ENCODE assay signal across 10 cellular contexts in genomic region chr1:17587693-17588047, GRCh38. TPM values are rescaled to one million over a fixed set of nuclear protein-coding genes. Genes with fewer than 3 reads are reported as not detected.
DNase-seq lines count a peak whose midpoint lies in the region; ATAC-seq and TF ChIP-seq lines count a peak whose summit lies in the region.
"Had no signal": no experiment of that assay in that cellular context is flagged by ENCODE, and none has a peak within 500 bp of the region (broad histone marks: within the 10 kb centered on the region; RNA-seq: fewer than 3 reads in every experiment).

No MANE protein-coding gene starts in this region.

- H3K4me3 ChIP-seq in BJ (ENCODE audit: low read depth, low read length) (no peak overlapping the region), RWPE2 (ENCODE audit: severe bottlenecking) (no peak overlapping the region), fibroblast of villous mesenchyme (ENCODE audit: low read depth, low read length) (no peak overlapping the region), osteoblast (ENCODE audit: insufficient read depth, low read length) (no peak overlapping the region)

- peak overlapping the region; percentile 48 for H3K27ac ChIP-seq in RWPE2 (ENCODE audit: poor library complexity, severe bottlenecking)
- H3K27ac ChIP-seq in osteoblast (ENCODE audit: low read depth, low read length): peak overlapping the region; percentile 80
- H3K27ac ChIP-seq: foreskin keratinocyte had no signal

- CTCF ChIA-PET in BJ (lab: Yijun Ruan, JAX): interaction anchor here (0.6 to 6.7 kb wide), 10 partner anchors 11 to 93 kb away, joined by 3 to 43 read pairs (median 3); no protein-coding TSS in a partner anchor

- H3K27me3 ChIP-seq in BJ (ENCODE audit: control insufficient read depth, insufficient read depth, low read length): no peaks in the 10 kb centered on the region
- no peaks in the 10 kb centered on the region for H3K27me3 ChIP-seq in RWPE2 (ENCODE audit: insufficient read depth, poor library complexity, severe bottlenecking)
- H3K27me3 ChIP-seq in osteoblast (ENCODE audit: insufficient read depth, low read length): no peaks in the 10 kb centered on the region
- H3K27me3 ChIP-seq: foreskin keratinocyte had no signal

- H2AFZ ChIP-seq in osteoblast (ENCODE audit: low read length): no peak overlapping the region

- ATAC-seq in RWPE2 (ENCODE audit: low read depth): peak; percentile 37; the same call in 2 of the 3 replicates

- H3K79me2 ChIP-seq in osteoblast (ENCODE audit: insufficient read depth, low read length): peaks cover 24% of the 10 kb centered on the region

- POLR2A ChIA-PET in BJ (lab: Charles Lee): no interaction called here

- H3K4me2 ChIP-seq in osteoblast (ENCODE audit: insufficient read depth, low read length): peak overlapping the region; percentile 72

- peak; percentile 85 for DNase-seq in BJ (ENCODE audit: low read depth)
- no peak for DNase-seq in RWPE2 (ENCODE audit: low spot score)
- DNase-seq in fibroblast of villous mesenchyme (ENCODE audit: low read depth): peak; percentile 71
- DNase-seq in osteoblast (ENCODE audit: insufficient read length, low spot score, missing footprints): peak; percentile 93
- no peak for DNase-seq in NCI-H1092 treated with DMSO at 0.1 percent for 48 hours (lab: John Stamatoyannopoulos, UW)
- DNase-seq in GDM1 (lab: John Stamatoyannopoulos, UW): no peak
- DNase-seq in stimulated activated CD4-positive, alpha-beta T cell treated with anti-CD3 and anti-CD28 coated beads, Interleukin-15, amount 100 ng/mL, for 24 hours: no peak
- no peak for DNase-seq in GM13977 (ENCODE audit: low spot score)
- DNase-seq: NCI-H2029 had no signal

- H3K36me3 ChIP-seq in BJ (ENCODE audit: control insufficient read depth, insufficient read depth, low read length): peaks cover 3% of the 10 kb centered on the region; the same call in 1 of the 2 replicates
- H3K36me3 ChIP-seq in RWPE2 (ENCODE audit: low read depth): no peaks in the 10 kb centered on the region
- no peaks in the 10 kb centered on the region for H3K36me3 ChIP-seq in osteoblast (ENCODE audit: insufficient read depth, low read length)

- H3K9me3 ChIP-seq in RWPE2 (ENCODE audit: severe bottlenecking) (no peaks in the 10 kb centered on the region), osteoblast (ENCODE audit: low read depth, low read length) (no peaks in the 10 kb centered on the region)

- H3K4me1 ChIP-seq in RWPE2 (ENCODE audit: insufficient read depth, poor library complexity, severe bottlenecking) (peaks cover 18% of the 10 kb centered on the region), osteoblast (ENCODE audit: insufficient read depth, low read length) (peaks cover 34% of the 10 kb centered on the region)

- TF ChIP-seq CTCF in BJ (IDR thresholded peaks at IDR 0.05; ENCODE audit: insufficient read depth, low read depth, low read length) (no peak), RWPE2 (IDR thresholded peaks at IDR 0.05; ENCODE audit: poor library complexity, severe bottlenecking) (no peak), fibroblast of villous mesenchyme (IDR thresholded peaks at IDR 0.05; ENCODE audit: insufficient read depth, low read depth, low read length) (no peak), osteoblast (IDR thresholded peaks at IDR 0.05; ENCODE audit: extremely low read depth, low read depth, low read length) (no peak), GM13977 (IDR thresholded peaks at IDR 0.05; ENCODE audit: extremely low read depth, insufficient read depth, missing control alignments) (no peak)

- H4K20me1 ChIP-seq in osteoblast (ENCODE audit: insufficient read depth, low read length): peaks cover 24% of the 10 kb centered on the region

- in situ Hi-C loops in GM13977 (cut with MboI; ENCODE audit: low pct_unique_long_range_greater_than_20kb, low sequenced_read_pairs, unreplicated experiment): no loop called here

RNA-seq across cellular contexts. Expression of gene ARHGEF10L, which starts 48.2 kb away (rescaled TPM):
- 5.6 and 12.5 TPM in 2 replicates for polyA plus RNA-seq in BJ (2011; rRNA removed)
- polyA minus RNA-seq in BJ (2011; rRNA and poly(A)+ RNA removed): 12.0 and 13.5 TPM in 2 replicates
- total RNA-seq in fibroblast of villous mesenchyme (16.8 and 18.7 TPM in 2 replicates), osteoblast (33.3 and 39.1 TPM in 2 replicates)

Comparison
In these comparisons a context has a peak if more than half of its experiments do, and no peak if none do; other contexts are left out.
1. DNase-seq: peak in BJ (single experiment), fibroblast of villous mesenchyme (single experiment) and osteoblast (single experiment); none in RWPE2 (single experiment), NCI-H1092 treated with DMSO at 0.1 percent for 48 hours (single experiment), GDM1 (single experiment), stimulated activated CD4-positive, alpha-beta T cell treated with anti-CD3 and anti-CD28 coated beads, Interleukin-15, amount 100 ng/mL, for 24 hours (single experiment) and GM13977 (single experiment).